Comparison of ENCODE assay signal across 8 cellular contexts in the genomic region with DNA sequence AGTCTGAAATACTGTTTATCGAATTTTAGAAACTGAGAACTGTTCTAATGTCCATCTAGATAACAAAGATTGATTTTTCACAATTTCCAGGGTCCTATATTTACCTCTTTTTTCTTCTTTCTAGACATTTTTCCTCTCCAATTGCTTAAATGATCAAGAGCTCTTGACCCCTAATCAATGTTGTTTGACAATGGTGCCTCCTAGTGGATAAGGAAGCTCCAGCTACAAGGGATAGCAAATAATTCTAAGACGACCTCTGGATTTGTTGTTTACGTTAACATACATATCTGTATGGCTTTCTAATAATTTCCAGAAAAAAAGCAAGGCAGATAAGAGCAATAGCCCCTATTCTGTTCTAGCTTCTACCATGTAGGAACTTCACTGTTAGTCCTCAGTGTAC. TPM values are rescaled to one million over a fixed set of nuclear protein-coding genes. Genes with fewer than 3 reads are reported as not detected.
DNase-seq lines count a peak whose midpoint lies in the region; ATAC-seq and TF ChIP-seq lines count a peak whose summit lies in the region.

No MANE protein-coding gene starts in this region.

- no peaks in the 10 kb centered on the region for H3K36me3 ChIP-seq in ascending aorta
- no peaks in the 10 kb centered on the region for H3K36me3 ChIP-seq in left lung

- peak; percentile 44 for DNase-seq in CD1c-positive myeloid dendritic cell (ENCODE audit: extremely low spot score)
- DNase-seq in HFF-Myc (ENCODE audit: extremely low read depth, low read depth) = no peak
- DNase-seq in ascending aorta (ENCODE audit: low spot score in 2 of 2) = no peak
- no peak for DNase-seq in left lung
- DNase-seq in NCI-H1092 treated with DMSO at 0.1 percent for 48 hours (lab: John Stamatoyannopoulos, UW) = no peak
- DNase-seq in cortex of kidney (lab: John Stamatoyannopoulos, UW) = no peak
- no peak for DNase-seq in ureter (ENCODE audit: low spot score)

- H3K27me3 ChIP-seq in ascending aorta (no peaks in the 10 kb centered on the region), left lung (peaks cover 0 to 3% of the 10 kb centered on the region in 2 donors)

- H3K27ac ChIP-seq in ascending aorta = no peak overlapping the region
- H3K27ac ChIP-seq in left lung = no peak overlapping the region

- H3K4me3 ChIP-seq in HFF-Myc (replicated peaks; ENCODE audit: low read depth, low read length) = no peak overlapping the region
- H3K4me3 ChIP-seq in ascending aorta = no peak overlapping the region
- H3K4me3 ChIP-seq in left lung = no peak overlapping the region

- TF ChIP-seq CTCF in HFF-Myc (IDR thresholded peaks at IDR 0.05; ENCODE audit: low read depth, low read length, missing control alignments) (peak; percentile 22), ascending aorta (IDR thresholded peaks at IDR 0.05) (peak in 2 of 3 experiments; percentile 43 to 50), left lung (IDR thresholded peaks at IDR 0.05) (peak; percentile 11 to 45)

- H3K9me3 ChIP-seq in ascending aorta (no peaks in the 10 kb centered on the region), left lung (no peaks in the 10 kb centered on the region)

- intact Hi-C loops in ascending aorta (cut with DNase I) (loop anchor here (5.0 to 10.0 kb wide), 2 partner anchors 203 to 485 kb away; no protein-coding TSS in a partner anchor), left lung (cut with DNase I) (no loop called here)

- no peak for ATAC-seq in left lung
- no peak for ATAC-seq in HG02870 (IDR thresholded peaks at IDR 0.05; ENCODE audit: unreplicated experiment)

- no peaks in the 10 kb centered on the region for H3K4me1 ChIP-seq in ascending aorta
- H3K4me1 ChIP-seq in left lung = no peaks in the 10 kb centered on the region

RNA-seq across cellular contexts. Expression of gene GPR82, which starts 35.8 kb away (rescaled TPM):
- total RNA-seq in ascending aorta (not detected), left lung (under 1 TPM; 0.17 to 0.37 TPM), ureter (0.26 TPM)
